19 cellular contexts compared by ENCODE assay signal in the genomic region with DNA sequence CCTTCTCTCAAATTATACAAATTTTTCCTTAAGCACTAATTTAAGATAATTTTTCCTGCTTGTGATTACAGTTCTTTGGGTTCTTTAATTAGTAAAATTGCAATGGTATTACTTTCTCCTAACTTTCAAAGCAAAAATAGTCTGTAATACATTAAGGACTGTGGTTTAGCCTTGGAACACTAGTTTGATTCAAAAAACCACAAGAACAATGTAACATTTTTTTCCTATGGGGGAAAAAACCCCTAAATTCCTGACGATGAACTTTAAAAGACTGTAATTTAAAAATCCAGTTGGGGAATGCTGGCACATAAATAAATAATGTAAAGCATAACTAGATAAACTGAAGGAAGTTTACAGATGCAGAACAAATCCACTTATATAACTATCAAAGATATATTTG.
DNase-seq lines count a peak whose midpoint lies in the region; ATAC-seq and TF ChIP-seq lines count a peak whose summit lies in the region.
"Had no signal": no experiment of that assay in that cellular context is flagged by ENCODE, and none has a peak within 500 bp of the region (broad histone marks: within the 10 kb centered on the region; RNA-seq: fewer than 3 reads in every experiment).

No MANE protein-coding gene starts in this region.

- H3K27ac Mint-ChIP-seq in chondrocyte (ENCODE audit: unreplicated experiment): peak overlapping the region; percentile 94
- peak overlapping the region in 1 of 2 donors; percentile 63 for H3K27ac Mint-ChIP-seq in activated naive CD4-positive, alpha-beta T cell treated with anti-CD3 and anti-CD28 coated beads, Interleukin-2, amount 50 U/mL, for 72 hours
- no peak overlapping the region for H3K27ac Mint-ChIP-seq in nephron progenitor cell
- H3K27ac Mint-ChIP-seq: activated B cell treated with CpG ODN at 0.5 μM for 24 hours; naive thymus-derived CD4-positive, alpha-beta T cell had no signal

- H3K4me3 Mint-ChIP-seq in chondrocyte (ENCODE audit: unreplicated experiment): no peak overlapping the region
- no peak overlapping the region for H3K4me3 Mint-ChIP-seq in nephron progenitor cell
- H3K4me3 Mint-ChIP-seq: activated B cell treated with CpG ODN at 0.5 μM for 24 hours, GM23338 had no signal

- H3K9me3 Mint-ChIP-seq in chondrocyte (ENCODE audit: low read depth) (no peaks in the 10 kb centered on the region), nephron progenitor cell (no peaks in the 10 kb centered on the region)
- H3K9me3 Mint-ChIP-seq in activated naive CD4-positive, alpha-beta T cell treated with anti-CD3 and anti-CD28 coated beads, Interleukin-2, amount 50 U/mL, for 72 hours: no peaks in the 10 kb centered on the region
- H3K9me3 Mint-ChIP-seq: activated B cell treated with CpG ODN at 0.5 μM for 24 hours; effector memory CD8-positive, alpha-beta T cell; GM23338; naive thymus-derived CD4-positive, alpha-beta T cell had no signal

- DNase-seq in EL (peak; percentile 44), RPMI7951 (ENCODE audit: low read depth) (peak; percentile 44), chondrocyte (ENCODE audit: low spot score) (no peak), renal cortical epithelial cell (ENCODE audit: low read depth) (peak; percentile 66), NCI-H2081 treated with DMSO at 0.1 percent for 48 hours (lab: John Stamatoyannopoulos, UW) (no peak), nephron progenitor cell (no peak), DMS79 (lab: John Stamatoyannopoulos, UW) (no peak)
- DNase-seq in activated naive CD4-positive, alpha-beta T cell treated with anti-CD3 and anti-CD28 coated beads, Interleukin-2, amount 50 U/mL, for 72 hours (ENCODE audit: low spot score in 2 of 2): no peak
- DNase-seq: activated B cell treated with CpG ODN at 0.5 μM for 24 hours; activated naive CD4-positive, alpha-beta T cell treated with Interleukin-2 at 50 U/mL for 16 hours; DMS153; effector memory CD8-positive, alpha-beta T cell; gastrocnemius medialis; lower lobe of right lung; naive thymus-derived CD4-positive, alpha-beta T cell; NCI-H1930; NCI-H526; Peyer's patch had no signal

- no peaks in the 10 kb centered on the region for H3K27me3 Mint-ChIP-seq in chondrocyte (ENCODE audit: low read depth)
- no peaks in the 10 kb centered on the region for H3K27me3 Mint-ChIP-seq in nephron progenitor cell (ENCODE audit: low read depth, poor library complexity)
- H3K27me3 Mint-ChIP-seq: activated B cell treated with CpG ODN at 0.5 μM for 24 hours; effector memory CD8-positive, alpha-beta T cell; naive thymus-derived CD4-positive, alpha-beta T cell had no signal

- TF ChIP-seq CTCF in chondrocyte (IDR thresholded peaks at IDR 0.05) (no peak), nephron progenitor cell (IDR thresholded peaks at IDR 0.05) (no peak)

- H3K36me3 Mint-ChIP-seq in chondrocyte (ENCODE audit: low read depth): peaks cover 4% of the 10 kb centered on the region
- no peaks in the 10 kb centered on the region for H3K36me3 Mint-ChIP-seq in activated naive CD4-positive, alpha-beta T cell treated with anti-CD3 and anti-CD28 coated beads, Interleukin-2, amount 50 U/mL, for 72 hours
- H3K36me3 Mint-ChIP-seq in nephron progenitor cell (ENCODE audit: low read depth): peaks cover 32% of the 10 kb centered on the region

- no peak for ATAC-seq in activated naive CD4-positive, alpha-beta T cell treated with anti-CD3 and anti-CD28 coated beads, Interleukin-2, amount 50 U/mL, for 72 hours
- ATAC-seq: effector memory CD8-positive, alpha-beta T cell; gastrocnemius medialis; lower lobe of right lung; naive thymus-derived CD4-positive, alpha-beta T cell had no signal

- peaks cover 54% of the 10 kb centered on the region for H3K4me1 Mint-ChIP-seq in chondrocyte (ENCODE audit: low read depth)
- H3K4me1 Mint-ChIP-seq in nephron progenitor cell: peaks cover 24% of the 10 kb centered on the region

Comparison
In these comparisons a context has a peak if more than half of its experiments do, and no peak if none do; other contexts are left out.
1. DNase-seq: peak in EL (single experiment), RPMI7951 (single experiment) and renal cortical epithelial cell (single experiment); none in chondrocyte (single experiment), activated naive CD4-positive, alpha-beta T cell treated with anti-CD3 and anti-CD28 coated beads, Interleukin-2, amount 50 U/mL, for 72 hours (0 of 2), NCI-H2081 treated with DMSO at 0.1 percent for 48 hours (single experiment), nephron progenitor cell (single experiment) and DMS79 (single experiment).